Comparison of ENCODE assay signal across 12 cellular contexts in the genomic region with DNA sequence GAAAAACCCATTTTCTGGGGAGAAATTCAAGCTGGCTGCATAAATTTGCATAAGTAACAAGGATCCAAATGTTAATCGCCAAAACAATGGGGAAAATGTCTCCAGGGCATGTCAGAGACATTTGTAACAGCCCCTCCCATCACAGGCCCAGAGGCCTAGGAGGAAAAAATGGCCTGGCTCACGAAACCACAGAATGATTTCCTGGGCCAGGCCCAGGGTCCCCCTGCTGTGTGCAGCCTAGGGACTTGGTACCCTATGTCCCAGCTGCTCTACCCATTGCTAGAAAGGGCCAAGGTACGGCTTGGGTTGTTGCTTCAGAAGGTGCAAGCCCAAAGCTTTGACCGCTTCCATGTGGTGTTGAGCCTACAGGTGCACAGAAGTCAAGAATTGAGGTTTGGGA. TPM values are rescaled to one million over a fixed set of nuclear protein-coding genes. Genes with fewer than 3 reads are reported as not detected.
A peak's percentile ranks its signal among the peaks of the same experiment; 100 is the strongest.
DNase-seq lines count a peak whose midpoint lies in the region; ATAC-seq, FAIRE-seq and TF ChIP-seq lines count a peak whose summit lies in the region.
"Not testable (repeated sequence)": the region's sequence is repeated elsewhere in the genome, so short reads cannot be mapped to it uniquely, and the experiment has no call there.
"Had no signal": no experiment of that assay in that cellular context is flagged by ENCODE, and none has a peak within 500 bp of the region (broad histone marks: within the 10 kb centered on the region; RNA-seq: fewer than 3 reads in every experiment).

No MANE protein-coding gene starts in this region.

- not testable (repeated sequence) for H3K4me1 ChIP-seq in A549; K562 (replicated peaks in 1 of 2; ENCODE audit: control insufficient read depth in 2 of 2, insufficient read depth in 2 of 2, low read length in 2 of 2); kidney (ENCODE audit: control insufficient read depth in 1 of 2, insufficient read depth in 1 of 2, low read depth in 1 of 2, low read length in 2 of 2)

- CTCF ChIA-PET in A549 (lab: Yijun Ruan, JAX), result interaction anchor here (0.6 to 1.0 kb wide), 2 partner anchors 10 to 361 kb away, joined by 3 read pairs; no protein-coding TSS in a partner anchor
- CTCF ChIA-PET in K562 (lab: Yijun Ruan, JAX; ENCODE audit: low intra/inter-chr PET ratio), result not testable (repeated sequence)

- not testable (repeated sequence) for H3K9me3 Mint-ChIP-seq in endothelial cell (ENCODE audit: unreplicated experiment)

- not testable (repeated sequence) for H3K4me2 ChIP-seq in A549; K562 (ENCODE audit: insufficient read depth, low read length)

- not testable (repeated sequence) for H3K36me3 ChIP-seq in K562 (ENCODE audit: control insufficient read depth, insufficient read depth, low read length); kidney (ENCODE audit: control insufficient read depth in 1 of 2, insufficient read depth in 2 of 2, low read length in 2 of 2)

- not testable (repeated sequence) for H4K20me1 ChIP-seq in K562 (replicated peaks; ENCODE audit: control insufficient read depth, insufficient read depth, low read length)

- not testable (repeated sequence) for ATAC-seq in A549, K562, sciatic nerve

- H3K9ac ChIP-seq in K562 (ENCODE audit: insufficient read depth in 1 of 2, low read depth in 2 of 2, low read length in 2 of 2); kidney (ENCODE audit: low read length in 2 of 2): not testable (repeated sequence)

- WGBS in A549 (ENCODE audit: missing lambda C conversion rate), result 40% methylated on average over 4 of the region's 4 CpGs
- WGBS in K562 (ENCODE audit: insufficient coverage, low coverage, missing lambda C conversion rate), result 6% methylated on average over 4 of the region's 4 CpGs

- DNase-seq in A549 (ENCODE audit: low read depth in 1 of 2, low spot score in 1 of 2); K562 (ENCODE audit: extremely low read depth in 1 of 4, low spot score in 3 of 4); endothelial cell (ENCODE audit: low spot score): not testable (repeated sequence)
- DNase-seq in kidney (peak; percentile 6), mesenteric fat pad (ENCODE audit: low spot score) (peak; percentile 49), sciatic nerve (ENCODE audit: low spot score) (peak; percentile 39)

- H3K4me3 Mint-ChIP-seq in endothelial cell (ENCODE audit: unreplicated experiment), result peak overlapping the region; percentile 56

- TF ChIP-seq CTCF in A549 (IDR thresholded peaks at IDR 0.05); K562 (IDR thresholded peaks at IDR 0.05 in 2 of 3, conservative IDR thresholded peaks at IDR 0.05 in 1 of 3; ENCODE audit: insufficient read depth in 2 of 3, low read depth in 1 of 3, low read length in 3 of 3); endothelial cell (IDR thresholded peaks at IDR 0.05; ENCODE audit: unreplicated experiment); kidney (IDR thresholded peaks at IDR 0.05; ENCODE audit: borderline replicate concordance, extremely low read depth, insufficient read depth): not testable (repeated sequence)

- not testable (repeated sequence) for FAIRE-seq in A549 (lab: Jason Lieb, UNC); K562 (lab: Jason Lieb, UNC); kidney (lab: Jason Lieb, UNC)

- H3K36me3 Mint-ChIP-seq in endothelial cell (ENCODE audit: low read depth, unreplicated experiment), result peaks cover 10% of the 10 kb centered on the region

- TF ChIP-seq EP300 in A549 (IDR thresholded peaks at IDR 0.05); K562 (IDR thresholded peaks at IDR 0.05; ENCODE audit: low read length): not testable (repeated sequence)

- H3K27ac ChIP-seq in A549; K562 (ENCODE audit: extremely low read depth, low read depth, low read length); kidney (ENCODE audit: low read depth in 2 of 2, low read length in 2 of 2): not testable (repeated sequence)

- not testable (repeated sequence) for H3K9me3 ChIP-seq in A549; K562 (replicated peaks; ENCODE audit: control insufficient read depth, insufficient read depth, low read depth, low read length); kidney (ENCODE audit: control insufficient read depth in 1 of 2, low read length in 2 of 2)

- H3K79me2 ChIP-seq in K562 (ENCODE audit: control insufficient read depth, insufficient read depth, low read length), result not testable (repeated sequence)

- not testable (repeated sequence) for H3K27me3 Mint-ChIP-seq in endothelial cell (ENCODE audit: unreplicated experiment)

- not testable (repeated sequence) for BruUV-seq in K562 (replicated peaks; lab: Mats Ljungman, UMichigan)

- H3K4me3 ChIP-seq in A549; K562; kidney (ENCODE audit: low read length in 2 of 2): not testable (repeated sequence)

- intact Hi-C loops in K562 (cut with micrococcal nuclease); kidney (cut with DNase I); sciatic nerve (cut with DNase I): not testable (repeated sequence)

- H3K27ac Mint-ChIP-seq in endothelial cell (ENCODE audit: unreplicated experiment), result not testable (repeated sequence)

- not testable (repeated sequence) for H2AFZ ChIP-seq in K562 (ENCODE audit: low read depth, low read length)

- not testable (repeated sequence) for H3K9me1 ChIP-seq in K562 (ENCODE audit: control insufficient read depth, insufficient read depth, low read length)

- not testable (repeated sequence) for TF ChIP-seq POLR2A in A549 (IDR thresholded peaks at IDR 0.05; ENCODE audit: low read length); K562 (conservative IDR thresholded peaks at IDR 0.05)

- H3K27me3 ChIP-seq in K562 (ENCODE audit: control insufficient read depth in 2 of 2, insufficient read depth in 2 of 2, low read length in 2 of 2), result peaks cover 24 to 66% of the 10 kb centered on the region in 2 experiments; a peak in 4 of 5 replicates

- not testable (repeated sequence) for TF ChIP-seq RAD21 in A549 (conservative IDR thresholded peaks at IDR 0.05 in 1 of 2, IDR thresholded peaks at IDR 0.05 in 1 of 2); K562 (CRISPR knock-in tag; conservative IDR thresholded peaks at IDR 0.05 in 1 of 2, IDR thresholded peaks at IDR 0.05 in 1 of 2)

- peaks cover 24% of the 10 kb centered on the region for H3K4me1 Mint-ChIP-seq in endothelial cell (ENCODE audit: unreplicated experiment)

- in situ Hi-C loops in K562 (cut with MboI), result loop anchor here (25.0 kb wide), 1 partner anchor 871 kb away; no protein-coding TSS in a partner anchor

- POLR2A ChIA-PET in A549 (lab: Yijun Ruan, JAX); K562 (lab: Yijun Ruan, JAX): not testable (repeated sequence)

RNA-seq across cellular contexts. Expression of a gene that starts 10.6 kb away (rescaled TPM):
- polyA plus RNA-seq in A549 (2011; rRNA removed), result 2.8 and 4.2 TPM in 2 replicates
- polyA plus RNA-seq in A549 (2012; cell fraction: cytosol; rRNA removed), result 0.66 and 0.98 TPM in 2 replicates
- 0.32 and 1.1 TPM in 2 replicates for polyA plus RNA-seq in A549 (2012; cell fraction: nucleus; rRNA removed)
- 3.3 to 5.4 TPM (median 4.5 TPM) in 3 replicates for polyA plus RNA-seq in A549 (2017; fragmentation: RNase III; extraction: RNeasy Plus Mini Kit Qiagen cat#74134 plus additional on column Dnase treatment)
- polyA minus RNA-seq in A549 (2011; rRNA and poly(A)+ RNA removed), result 0.44 and 2.6 TPM in 2 replicates
- not detected in 2 replicates for total RNA-seq in K562 (2011; cell fraction: chromatin; rRNA removed; ENCODE audit: low replicate concordance)
- not detected in 2 replicates for total RNA-seq in K562 (2011; cell fraction: nucleolus; rRNA removed)
- not detected in 2 replicates for total RNA-seq in K562 (2011; cell fraction: nucleoplasm; rRNA removed)
- not detected in 2 replicates for total RNA-seq in K562 (2014; rRNA removed)
- total RNA-seq in K562 (2014; rRNA removed; fragmentation: Illumina TruSeq; extraction: Trizol), result not detected in 2 replicates
- not detected in 2 replicates for total RNA-seq in K562 (2015; rRNA removed; fragmentation: Illumina TruSeq; extraction: Trizol)
- total RNA-seq in K562 (2021), result not detected in 2 replicates
- polyA plus RNA-seq in K562 (2011; rRNA removed), result not detected in 2 replicates
- 0.01 and 0.18 TPM in 2 replicates for polyA plus RNA-seq in K562 (2011; cell fraction: cytosol; rRNA removed)
- 0.24 TPM in 1 of 2 replicates, not detected in the other for polyA plus RNA-seq in K562 (2011; cell fraction: nucleus; rRNA removed)
- not detected in 2 replicates for polyA plus RNA-seq in K562 (2012)
- not detected in 2 replicates for polyA plus RNA-seq in K562 (2014; fragmentation: Illumina TruSeq; extraction: Trizol)
- polyA plus RNA-seq in K562 (2014; fragmentation: Nextera tagmentation; extraction: Ambion mirVana), result not detected
- not detected in 2 replicates for polyA plus RNA-seq in K562 (2014; rRNA removed)
- polyA minus RNA-seq in K562 (2011; rRNA and poly(A)+ RNA removed), result not detected in 2 replicates
- not detected in 2 replicates for polyA minus RNA-seq in K562 (2011; cell fraction: cytosol; rRNA and poly(A)+ RNA removed)
- 0.11 and 0.13 TPM in 2 replicates for polyA minus RNA-seq in K562 (2011; cell fraction: nucleus; rRNA and poly(A)+ RNA removed)
- 0.28 TPM for total RNA-seq in endothelial cell (ENCODE audit: unreplicated experiment)
- total RNA-seq in kidney, result 1.0 TPM
- 3.1 TPM for polyA plus RNA-seq in kidney (ENCODE audit: insufficient read depth, low read depth, low replicate concordance)
- total RNA-seq in mesenteric fat pad, result 0.29 TPM
- 0.80 TPM for total RNA-seq in sciatic nerve
- total RNA-seq: CD4-positive, alpha-beta T cell; CD8-positive, alpha-beta memory T cell; GM12878; H1; H7 had no signal
- polyA plus RNA-seq: CD14-positive monocyte; CD8-positive, alpha-beta memory T cell; GM12878; H1 had no signal

RNA-seq across cellular contexts. Expression of a gene that starts 14.4 kb away (rescaled TPM):
- polyA plus RNA-seq in A549 (2011; rRNA removed), result 10.1 and 14.6 TPM in 2 replicates
- 7.5 and 8.2 TPM in 2 replicates for polyA plus RNA-seq in A549 (2012; cell fraction: cytosol; rRNA removed)
- 10.8 and 11.0 TPM in 2 replicates for polyA plus RNA-seq in A549 (2012; cell fraction: nucleus; rRNA removed)
- polyA plus RNA-seq in A549 (2017; fragmentation: RNase III; extraction: RNeasy Plus Mini Kit Qiagen cat#74134 plus additional on column Dnase treatment), result 15.5 to 29.8 TPM (median 24.4 TPM) in 3 replicates
- polyA minus RNA-seq in A549 (2011; rRNA and poly(A)+ RNA removed), result 4.9 and 6.5 TPM in 2 replicates
- total RNA-seq in K562 (2011; cell fraction: chromatin; rRNA removed; ENCODE audit: low replicate concordance), result not detected in 2 replicates
- not detected in 2 replicates for total RNA-seq in K562 (2011; cell fraction: nucleolus; rRNA removed)
- total RNA-seq in K562 (2011; cell fraction: nucleoplasm; rRNA removed), result 0.61 TPM in 1 of 2 replicates, not detected in the other
- total RNA-seq in K562 (2014; rRNA removed), result not detected in 2 replicates
- total RNA-seq in K562 (2014; rRNA removed; fragmentation: Illumina TruSeq; extraction: Trizol), result not detected in 2 replicates
- not detected in 2 replicates for total RNA-seq in K562 (2015; rRNA removed; fragmentation: Illumina TruSeq; extraction: Trizol)
- total RNA-seq in K562 (2021), result not detected in 2 replicates
- polyA plus RNA-seq in K562 (2011; rRNA removed), result 0.11 TPM in 1 of 2 replicates, not detected in the other
- polyA plus RNA-seq in K562 (2011; cell fraction: cytosol; rRNA removed), result 0.13 TPM in 1 of 2 replicates, not detected in the other
- polyA plus RNA-seq in K562 (2011; cell fraction: nucleus; rRNA removed), result 0.16 TPM in 1 of 2 replicates, not detected in the other
- 0.07 TPM in 1 of 2 replicates, not detected in the other for polyA plus RNA-seq in K562 (2012)
- not detected in 2 replicates for polyA plus RNA-seq in K562 (2014; fragmentation: Illumina TruSeq; extraction: Trizol)
- polyA plus RNA-seq in K562 (2014; fragmentation: Nextera tagmentation; extraction: Ambion mirVana), result not detected
- polyA plus RNA-seq in K562 (2014; rRNA removed), result not detected in 2 replicates
- not detected in 2 replicates for polyA minus RNA-seq in K562 (2011; rRNA and poly(A)+ RNA removed)
- not detected in 2 replicates for polyA minus RNA-seq in K562 (2011; cell fraction: cytosol; rRNA and poly(A)+ RNA removed)
- polyA minus RNA-seq in K562 (2011; cell fraction: nucleus; rRNA and poly(A)+ RNA removed), result not detected in 2 replicates
- total RNA-seq in endothelial cell (ENCODE audit: unreplicated experiment), result 3.8 TPM
- 0.41 TPM for total RNA-seq in kidney
- 1.3 TPM for polyA plus RNA-seq in kidney (ENCODE audit: insufficient read depth, low read depth, low replicate concordance)
- 0.51 TPM for total RNA-seq in mesenteric fat pad
- 0.53 TPM for total RNA-seq in sciatic nerve
- total RNA-seq: CD4-positive, alpha-beta T cell; CD8-positive, alpha-beta memory T cell; GM12878; H1; H7 had no signal
- polyA plus RNA-seq: CD14-positive monocyte; CD8-positive, alpha-beta memory T cell; GM12878 had no signal

RNA-seq across cellular contexts. Expression of a gene that starts 33.3 kb away (rescaled TPM):
- 2.7 and 3.2 TPM in 2 replicates for polyA plus RNA-seq in A549 (2011; rRNA removed)
- polyA plus RNA-seq in A549 (2012; cell fraction: cytosol; rRNA removed), result 2.0 TPM in 2 replicates
- 1.8 and 2.2 TPM in 2 replicates for polyA plus RNA-seq in A549 (2012; cell fraction: nucleus; rRNA removed)
- 4.2 to 5.0 TPM (median 4.5 TPM) in 3 replicates for polyA plus RNA-seq in A549 (2017; fragmentation: RNase III; extraction: RNeasy Plus Mini Kit Qiagen cat#74134 plus additional on column Dnase treatment)
- polyA minus RNA-seq in A549 (2011; rRNA and poly(A)+ RNA removed), result 0.39 and 1.4 TPM in 2 replicates
- 6.3 and 10.4 TPM in 2 replicates for total RNA-seq in K562 (2011; cell fraction: chromatin; rRNA removed; ENCODE audit: low replicate concordance)
- 8.3 and 12.7 TPM in 2 replicates for total RNA-seq in K562 (2011; cell fraction: nucleolus; rRNA removed)
- 13.1 and 13.4 TPM in 2 replicates for total RNA-seq in K562 (2011; cell fraction: nucleoplasm; rRNA removed)
- total RNA-seq in K562 (2014; rRNA removed), result 0.50 and 0.57 TPM in 2 replicates
- 0.96 and 1.2 TPM in 2 replicates for total RNA-seq in K562 (2014; rRNA removed; fragmentation: Illumina TruSeq; extraction: Trizol)
- total RNA-seq in K562 (2015; rRNA removed; fragmentation: Illumina TruSeq; extraction: Trizol), result 0.60 and 0.83 TPM in 2 replicates
- total RNA-seq in K562 (2021), result 0.78 and 1.2 TPM in 2 replicates
- 2.7 and 5.3 TPM in 2 replicates for polyA plus RNA-seq in K562 (2011; rRNA removed)
- 2.6 and 5.2 TPM in 2 replicates for polyA plus RNA-seq in K562 (2011; cell fraction: cytosol; rRNA removed)
- 1.4 and 3.5 TPM in 2 replicates for polyA plus RNA-seq in K562 (2011; cell fraction: nucleus; rRNA removed)
- polyA plus RNA-seq in K562 (2012), result 1.2 and 4.7 TPM in 2 replicates
- polyA plus RNA-seq in K562 (2014; fragmentation: Illumina TruSeq; extraction: Trizol), result 1.8 and 2.4 TPM in 2 replicates
- polyA plus RNA-seq in K562 (2014; fragmentation: Nextera tagmentation; extraction: Ambion mirVana), result 1 to 10 TPM; 3.2 to 4.1 TPM
- polyA plus RNA-seq in K562 (2014; rRNA removed), result 1.1 TPM in 2 replicates
- 1.4 and 2.9 TPM in 2 replicates for polyA minus RNA-seq in K562 (2011; rRNA and poly(A)+ RNA removed)
- 0.86 TPM in 1 of 2 replicates, not detected in the other for polyA minus RNA-seq in K562 (2011; cell fraction: cytosol; rRNA and poly(A)+ RNA removed)
- 0.22 and 0.27 TPM in 2 replicates for polyA minus RNA-seq in K562 (2011; cell fraction: nucleus; rRNA and poly(A)+ RNA removed)
- 9.9 TPM for total RNA-seq in endothelial cell (ENCODE audit: unreplicated experiment)
- 1.3 TPM for total RNA-seq in kidney
- 2.5 TPM for polyA plus RNA-seq in kidney (ENCODE audit: insufficient read depth, low read depth, low replicate concordance)
- total RNA-seq in mesenteric fat pad, result 0.96 TPM
- 0.27 TPM for total RNA-seq in sciatic nerve
- total RNA-seq: H1, H7 had no signal

RNA-seq across cellular contexts. Expression of a gene that starts 44.3 kb away (rescaled TPM):
- 57.7 and 59.2 TPM in 2 replicates for polyA plus RNA-seq in A549 (2011; rRNA removed)
- polyA plus RNA-seq in A549 (2012; cell fraction: cytosol; rRNA removed), result 21.1 and 28.5 TPM in 2 replicates
- 18.2 and 23.9 TPM in 2 replicates for polyA plus RNA-seq in A549 (2012; cell fraction: nucleus; rRNA removed)
- polyA plus RNA-seq in A549 (2017; fragmentation: RNase III; extraction: RNeasy Plus Mini Kit Qiagen cat#74134 plus additional on column Dnase treatment), result 37.4 to 53.8 TPM (median 48.9 TPM) in 3 replicates
- 78.1 and 98.4 TPM in 2 replicates for polyA minus RNA-seq in A549 (2011; rRNA and poly(A)+ RNA removed)
- 3.8 and 4.9 TPM in 2 replicates for total RNA-seq in K562 (2011; cell fraction: chromatin; rRNA removed; ENCODE audit: low replicate concordance)
- 3.8 TPM in 2 replicates for total RNA-seq in K562 (2011; cell fraction: nucleolus; rRNA removed)
- 3.6 and 5.7 TPM in 2 replicates for total RNA-seq in K562 (2011; cell fraction: nucleoplasm; rRNA removed)
- total RNA-seq in K562 (2014; rRNA removed), result 2.2 and 4.6 TPM in 2 replicates
- 2.7 and 3.5 TPM in 2 replicates for total RNA-seq in K562 (2014; rRNA removed; fragmentation: Illumina TruSeq; extraction: Trizol)
- total RNA-seq in K562 (2015; rRNA removed; fragmentation: Illumina TruSeq; extraction: Trizol), result 2.4 and 2.6 TPM in 2 replicates
- 2.9 and 3.6 TPM in 2 replicates for total RNA-seq in K562 (2021)
- polyA plus RNA-seq in K562 (2011; rRNA removed), result 2.6 and 8.2 TPM in 2 replicates
- 3.2 and 7.3 TPM in 2 replicates for polyA plus RNA-seq in K562 (2011; cell fraction: cytosol; rRNA removed)
- 1.8 and 5.8 TPM in 2 replicates for polyA plus RNA-seq in K562 (2011; cell fraction: nucleus; rRNA removed)
- 2.6 and 2.7 TPM in 2 replicates for polyA plus RNA-seq in K562 (2012)
- 1.8 and 3.4 TPM in 2 replicates for polyA plus RNA-seq in K562 (2014; fragmentation: Illumina TruSeq; extraction: Trizol)
- under 1 TPM; 0.51 to 0.94 TPM for polyA plus RNA-seq in K562 (2014; fragmentation: Nextera tagmentation; extraction: Ambion mirVana)
- 2.0 and 2.1 TPM in 2 replicates for polyA plus RNA-seq in K562 (2014; rRNA removed)
- polyA minus RNA-seq in K562 (2011; rRNA and poly(A)+ RNA removed), result 3.6 and 13.1 TPM in 2 replicates
- polyA minus RNA-seq in K562 (2011; cell fraction: cytosol; rRNA and poly(A)+ RNA removed), result 3.4 and 9.2 TPM in 2 replicates
- polyA minus RNA-seq in K562 (2011; cell fraction: nucleus; rRNA and poly(A)+ RNA removed), result 2.2 and 5.2 TPM in 2 replicates
- 51.7 TPM for total RNA-seq in endothelial cell (ENCODE audit: unreplicated experiment)
- 34.0 TPM for total RNA-seq in kidney
- 22.1 TPM for polyA plus RNA-seq in kidney (ENCODE audit: insufficient read depth, low read depth, low replicate concordance)
- total RNA-seq in mesenteric fat pad, result 24.2 TPM
- 34.0 TPM for total RNA-seq in sciatic nerve

RNA-seq across cellular contexts. Expression of a gene that starts 55.3 kb away (rescaled TPM):
- 5.7 and 6.6 TPM in 2 replicates for polyA plus RNA-seq in A549 (2011; rRNA removed)
- polyA plus RNA-seq in A549 (2012; cell fraction: cytosol; rRNA removed), result 0.67 and 0.70 TPM in 2 replicates
- polyA plus RNA-seq in A549 (2012; cell fraction: nucleus; rRNA removed), result 0.31 and 0.36 TPM in 2 replicates
- polyA plus RNA-seq in A549 (2017; fragmentation: RNase III; extraction: RNeasy Plus Mini Kit Qiagen cat#74134 plus additional on column Dnase treatment), result 0.89 to 1.2 TPM (median 1.1 TPM) in 3 replicates
- polyA minus RNA-seq in A549 (2011; rRNA and poly(A)+ RNA removed), result 1.4 TPM in 2 replicates
- 2.2 and 5.9 TPM in 2 replicates for total RNA-seq in K562 (2011; cell fraction: chromatin; rRNA removed; ENCODE audit: low replicate concordance)
- total RNA-seq in K562 (2011; cell fraction: nucleolus; rRNA removed), result 1.8 and 2.1 TPM in 2 replicates
- total RNA-seq in K562 (2011; cell fraction: nucleoplasm; rRNA removed), result 2.8 and 3.3 TPM in 2 replicates
- total RNA-seq in K562 (2014; rRNA removed), result 1.5 and 1.8 TPM in 2 replicates
- total RNA-seq in K562 (2014; rRNA removed; fragmentation: Illumina TruSeq; extraction: Trizol), result 2.5 and 3.4 TPM in 2 replicates
- total RNA-seq in K562 (2015; rRNA removed; fragmentation: Illumina TruSeq; extraction: Trizol), result 0.26 and 0.33 TPM in 2 replicates
- total RNA-seq in K562 (2021), result 2.7 and 3.5 TPM in 2 replicates
- polyA plus RNA-seq in K562 (2011; rRNA removed), result 1.1 and 1.3 TPM in 2 replicates
- 0.40 and 0.91 TPM in 2 replicates for polyA plus RNA-seq in K562 (2011; cell fraction: cytosol; rRNA removed)
- polyA plus RNA-seq in K562 (2011; cell fraction: nucleus; rRNA removed), result 1.0 and 1.5 TPM in 2 replicates
- 1.3 and 14.7 TPM in 2 replicates for polyA plus RNA-seq in K562 (2012)
- 4.9 and 6.0 TPM in 2 replicates for polyA plus RNA-seq in K562 (2014; fragmentation: Illumina TruSeq; extraction: Trizol)
- polyA plus RNA-seq in K562 (2014; fragmentation: Nextera tagmentation; extraction: Ambion mirVana), result 1 to 10 TPM; 1.2 to 2.5 TPM
- 2.7 and 3.3 TPM in 2 replicates for polyA plus RNA-seq in K562 (2014; rRNA removed)
- polyA minus RNA-seq in K562 (2011; rRNA and poly(A)+ RNA removed), result 0.67 and 0.99 TPM in 2 replicates
- 0.38 TPM in 1 of 2 replicates, not detected in the other for polyA minus RNA-seq in K562 (2011; cell fraction: cytosol; rRNA and poly(A)+ RNA removed)
- 0.81 and 1.4 TPM in 2 replicates for polyA minus RNA-seq in K562 (2011; cell fraction: nucleus; rRNA and poly(A)+ RNA removed)
- 24.8 TPM for total RNA-seq in endothelial cell (ENCODE audit: unreplicated experiment)
- 0.72 TPM for total RNA-seq in kidney
- polyA plus RNA-seq in kidney (ENCODE audit: insufficient read depth, low read depth, low replicate concordance), result 0.47 TPM
- total RNA-seq in mesenteric fat pad, result 0.19 TPM
- not detected for total RNA-seq in sciatic nerve
- total RNA-seq: GM12878 had no signal
- polyA plus RNA-seq: CD8-positive, alpha-beta memory T cell had no signal
